In genomic region chr6:135054575-135055498, GRCh38 we compare ENCODE assay signal across 8 cellular contexts. TPM values are rescaled to one million over a fixed set of nuclear protein-coding genes. Genes with fewer than 3 reads are reported as not detected.
DNase-seq lines count a peak whose midpoint lies in the region; FAIRE-seq and TF ChIP-seq lines count a peak whose summit lies in the region.

HBS1L (minus strand) TSS chr6:135054822; CDS start chr6:135054691, 131 bp downstream.

- H2AK5ac ChIP-seq in neuronal stem cell (ENCODE audit: low read depth, low read length): no peak within 1 kb of the TSS

- peak within 1 kb of the TSS; percentile 94 for H3K27ac Mint-ChIP-seq in HFFc6
- peak within 1 kb of the TSS; percentile 96 for H3K27ac Mint-ChIP-seq in activated naive CD4-positive, alpha-beta T cell treated with anti-CD3 and anti-CD28 coated beads, Interleukin-2, amount 10 ng/mL, durations not matched to agents 7 days and 5 days

- no peak within 1 kb of the TSS for H4K91ac ChIP-seq in neuronal stem cell (ENCODE audit: low read depth, low read length, poor library complexity)

- WGBS in neuronal stem cell (ENCODE audit: extremely low coverage in 2 of 2, insufficient read length in 2 of 2, insufficient replicate concordance in 1 of 2), 2 donors: no CpG with 5 or more reads among the region's 53 CpGs

- no peaks in the 10 kb centered on the region; the same call in none of the 2 replicates for H3K27me3 Mint-ChIP-seq in HFFc6 (ENCODE audit: insufficient read depth)
- H3K27me3 Mint-ChIP-seq in activated naive CD4-positive, alpha-beta T cell treated with anti-CD3 and anti-CD28 coated beads, Interleukin-2, amount 10 ng/mL, durations not matched to agents 7 days and 5 days: no peaks in the 10 kb centered on the region

- TF ChIP-seq CTCF in HFFc6 (IDR thresholded peaks at IDR 0.05) (no peak), NB4 (IDR thresholded peaks at IDR 0.05; ENCODE audit: low read depth, low read length) (no peak), subcutaneous adipose tissue (IDR thresholded peaks at IDR 0.05; ENCODE audit: low read depth) (no peak)

- H3K27ac ChIP-seq in SK-N-MC (peak within 1 kb of the TSS; percentile 86), neuronal stem cell (replicated peaks; ENCODE audit: low read length) (peak within 1 kb of the TSS; percentile 55)

- peaks cover 34% of the 10 kb centered on the region for H3K4me1 Mint-ChIP-seq in HFFc6 (ENCODE audit: low read depth)
- H3K4me1 Mint-ChIP-seq in activated naive CD4-positive, alpha-beta T cell treated with anti-CD3 and anti-CD28 coated beads, Interleukin-2, amount 10 ng/mL, durations not matched to agents 7 days and 5 days: peaks cover 39% of the 10 kb centered on the region

- peaks cover 2% of the 10 kb centered on the region for H3K79me1 ChIP-seq in neuronal stem cell (ENCODE audit: low read depth, low read length)

- peak within 1 kb of the TSS; percentile 96 for H3K4me3 Mint-ChIP-seq in HFFc6
- H3K4me3 Mint-ChIP-seq in activated naive CD4-positive, alpha-beta T cell treated with anti-CD3 and anti-CD28 coated beads, Interleukin-2, amount 10 ng/mL, durations not matched to agents 7 days and 5 days: peak within 1 kb of the TSS; percentile 95

- H2BK12ac ChIP-seq in neuronal stem cell (ENCODE audit: low read length): no peak within 1 kb of the TSS

- no peak within 1 kb of the TSS for H2BK120ac ChIP-seq in neuronal stem cell (ENCODE audit: low read depth, low read length)

- H3K4me2 ChIP-seq in neuronal stem cell (ENCODE audit: insufficient read depth, low read length, poor library complexity, severe bottlenecking): peak within 1 kb of the TSS; percentile 66

- peak within 1 kb of the TSS; percentile 64 for H3K18ac ChIP-seq in neuronal stem cell (ENCODE audit: low read length)

- no peak for FAIRE-seq in frontal cortex (lab: Jason Lieb, UNC)

- H3K4me3 ChIP-seq in NB4 (ENCODE audit: low read depth, low read length) (peak within 1 kb of the TSS; percentile 98), SK-N-MC (peak within 1 kb of the TSS; percentile 99), neuronal stem cell (ENCODE audit: low read length in 2 of 2) (peak within 1 kb of the TSS; percentile 74 to 87)

- peaks cover 2 to 5% of the 10 kb centered on the region in 2 donors for H3K4me1 ChIP-seq in neuronal stem cell (ENCODE audit: control insufficient read depth in 2 of 2, insufficient read depth in 1 of 2, low read depth in 1 of 2, low read length in 2 of 2)

- no peak within 1 kb of the TSS for H3K14ac ChIP-seq in neuronal stem cell (ENCODE audit: low read length)

- no peaks in the 10 kb centered on the region for H3K9me3 Mint-ChIP-seq in HFFc6
- H3K9me3 Mint-ChIP-seq in activated naive CD4-positive, alpha-beta T cell treated with anti-CD3 and anti-CD28 coated beads, Interleukin-2, amount 10 ng/mL, durations not matched to agents 7 days and 5 days: no peaks in the 10 kb centered on the region

- no peak within 1 kb of the TSS for H4K8ac ChIP-seq in neuronal stem cell (ENCODE audit: low read depth, low read length)

- H3K4ac ChIP-seq in neuronal stem cell (ENCODE audit: low read length): no peak within 1 kb of the TSS

- peak; percentile 95 for TF ChIP-seq POLR2A in NB4 (IDR thresholded peaks at IDR 0.05; ENCODE audit: extremely low read depth, insufficient read length)

- H3K36me3 ChIP-seq in SK-N-MC (ENCODE audit: insufficient read depth, low read length) (peaks cover 4% of the 10 kb centered on the region), neuronal stem cell (replicated peaks in 1 of 2; ENCODE audit: control insufficient read depth in 2 of 2, insufficient read depth in 2 of 2, low read length in 2 of 2) (peaks cover 0 to 15% of the 10 kb centered on the region in 2 donors)

- no peak within 1 kb of the TSS for H2BK15ac ChIP-seq in neuronal stem cell (ENCODE audit: low read length)

- H3K27me3 ChIP-seq in neuronal stem cell (ENCODE audit: control insufficient read depth in 3 of 3, insufficient read depth in 3 of 3, low read depth in 1 of 3, low read length in 3 of 3): no peaks in the 10 kb centered on the region

- H3K23ac ChIP-seq in neuronal stem cell (ENCODE audit: low read depth, low read length, poor library complexity): peak within 1 kb of the TSS; percentile 92

- peak within 1 kb of the TSS; percentile 86 for H2AFZ ChIP-seq in neuronal stem cell (ENCODE audit: low read length)

- CTCF ChIA-PET in activated naive CD4-positive, alpha-beta T cell treated with anti-CD3 and anti-CD28 coated beads, Interleukin-2, amount 10 ng/mL, durations not matched to agents 7 days and 5 days (lab: Charles Lee): interaction anchor here (0.6 to 2.7 kb wide), 9 partner anchors 9 to 129 kb away, joined by 3 to 16 read pairs (median 4); no protein-coding TSS in a partner anchor

- H3K9ac ChIP-seq in SK-N-MC (ENCODE audit: insufficient read length) (peak within 1 kb of the TSS; percentile 99), neuronal stem cell (ENCODE audit: low read depth, low read length, poor library complexity) (peak within 1 kb of the TSS; percentile 92)

- no peaks in the 10 kb centered on the region for H3K36me3 Mint-ChIP-seq in HFFc6 (ENCODE audit: low read depth)
- peaks cover 12% of the 10 kb centered on the region for H3K36me3 Mint-ChIP-seq in activated naive CD4-positive, alpha-beta T cell treated with anti-CD3 and anti-CD28 coated beads, Interleukin-2, amount 10 ng/mL, durations not matched to agents 7 days and 5 days

- DNase-seq in GM04503 (ENCODE audit: low read depth) (peak; percentile 77), HFFc6 (peak; percentile 94), NB4 (ENCODE audit: low read depth) (peak; percentile 99), SK-N-MC (ENCODE audit: low read depth, low spot score) (peak; percentile 87), frontal cortex (ENCODE audit: low spot score in 2 of 2) (peak; percentile 65 to 82), neuronal stem cell (ENCODE audit: low spot score) (peak; percentile 95)
- DNase-seq in activated naive CD4-positive, alpha-beta T cell treated with anti-CD3 and anti-CD28 coated beads, Interleukin-2, amount 10 ng/mL, durations not matched to agents 7 days and 5 days: peak; percentile 97

- H2BK5ac ChIP-seq in neuronal stem cell (ENCODE audit: low read length): no peak within 1 kb of the TSS

- no peaks in the 10 kb centered on the region for H3K9me3 ChIP-seq in SK-N-MC (ENCODE audit: low read depth, low read length)
- no peaks in the 10 kb centered on the region for H3K9me3 ChIP-seq in neuronal stem cell (replicated peaks in 1 of 2; ENCODE audit: control insufficient read depth in 2 of 2, insufficient read depth in 1 of 2, low read depth in 1 of 2, low read length in 2 of 2)

RNA-seq across cellular contexts. Expression of gene HBS1L, which starts in this region (rescaled TPM):
- 100 to 1,000 TPM; 100 to 123 (median 107) TPM for total RNA-seq in HFFc6 (2021; fragmentation: NEBNext Ultra II Directional; extraction: Animal tissue kit (Norgen Biotek cat#: 25700))
- total RNA-seq in frontal cortex: 116 TPM
- polyA plus RNA-seq in neuronal stem cell (2013, experiment 1 of 2): 59.9 TPM
- 59.8 TPM for polyA plus RNA-seq in neuronal stem cell (2013, experiment 2 of 2)
- total RNA-seq in subcutaneous adipose tissue: 10 to 100 TPM; 35.4 to 50.2 (median 45.5) TPM

Comparison
In these comparisons a context has a peak if more than half of its experiments do, and no peak if none do; other contexts are left out.
1. Peak in every context shown above with its lines: DNase-seq, H3K4me3 ChIP-seq and H3K27ac ChIP-seq.